ENCODE assay signal across 13 cellular contexts in the genomic region with DNA sequence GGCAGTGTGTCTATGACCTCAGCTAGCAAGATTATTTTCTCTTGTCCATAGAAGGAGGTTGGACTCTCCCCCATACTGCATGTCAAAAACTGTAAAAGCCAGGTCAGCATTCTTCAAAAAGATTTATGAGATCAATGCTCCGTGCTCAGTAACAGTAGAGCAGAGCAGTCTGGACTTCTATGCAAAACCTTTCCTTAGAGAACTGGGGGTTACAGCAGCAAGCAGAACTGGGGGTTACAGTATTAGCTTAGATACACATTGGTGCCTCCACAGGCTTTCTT.
"Had no signal": no experiment of that assay in that cellular context is flagged by ENCODE, and none has a peak within 500 bp of the region (broad histone marks: within the 10 kb centered on the region; RNA-seq: fewer than 3 reads in every experiment).

No MANE protein-coding gene starts in this region.

- H2AFZ ChIP-seq: hepatocyte had no signal

- H3K9me3 ChIP-seq: pancreas, spleen, tibial artery, uterus had no signal

- H3K4me3 ChIP-seq: hepatocyte, lung, pancreas, spleen, tibial artery, uterus had no signal

- H3K79me2 ChIP-seq: hepatocyte had no signal

- H3K4me2 ChIP-seq: hepatocyte had no signal

- H3K36me3 ChIP-seq: pancreas, spleen, tibial artery, uterus, WERI-Rb-1 had no signal

- DNase-seq: activated CD4-positive, alpha-beta T cell treated with anti-CD3 and anti-CD28 coated beads for 1 hour; amniotic stem cell; left colon; midbrain; pancreas; spleen; stimulated activated CD8-positive, alpha-beta memory T cell treated with anti-CD3 and anti-CD28 coated beads, Interleukin-4, amount 100 ng/mL, for 48 hours; stimulated activated naive CD4-positive, alpha-beta T cell treated with Interleukin-2 at 50 U/mL for 16 hours; tibial artery; WERI-Rb-1 had no signal

- H3K27me3 ChIP-seq: hepatocyte, pancreas, spleen, uterus had no signal

- H3K27ac ChIP-seq: hepatocyte, tibial artery, uterus, WERI-Rb-1 had no signal

- H3K4me1 ChIP-seq: uterus had no signal
